ENCODE assay signal across 2 cellular contexts in the genomic region with DNA sequence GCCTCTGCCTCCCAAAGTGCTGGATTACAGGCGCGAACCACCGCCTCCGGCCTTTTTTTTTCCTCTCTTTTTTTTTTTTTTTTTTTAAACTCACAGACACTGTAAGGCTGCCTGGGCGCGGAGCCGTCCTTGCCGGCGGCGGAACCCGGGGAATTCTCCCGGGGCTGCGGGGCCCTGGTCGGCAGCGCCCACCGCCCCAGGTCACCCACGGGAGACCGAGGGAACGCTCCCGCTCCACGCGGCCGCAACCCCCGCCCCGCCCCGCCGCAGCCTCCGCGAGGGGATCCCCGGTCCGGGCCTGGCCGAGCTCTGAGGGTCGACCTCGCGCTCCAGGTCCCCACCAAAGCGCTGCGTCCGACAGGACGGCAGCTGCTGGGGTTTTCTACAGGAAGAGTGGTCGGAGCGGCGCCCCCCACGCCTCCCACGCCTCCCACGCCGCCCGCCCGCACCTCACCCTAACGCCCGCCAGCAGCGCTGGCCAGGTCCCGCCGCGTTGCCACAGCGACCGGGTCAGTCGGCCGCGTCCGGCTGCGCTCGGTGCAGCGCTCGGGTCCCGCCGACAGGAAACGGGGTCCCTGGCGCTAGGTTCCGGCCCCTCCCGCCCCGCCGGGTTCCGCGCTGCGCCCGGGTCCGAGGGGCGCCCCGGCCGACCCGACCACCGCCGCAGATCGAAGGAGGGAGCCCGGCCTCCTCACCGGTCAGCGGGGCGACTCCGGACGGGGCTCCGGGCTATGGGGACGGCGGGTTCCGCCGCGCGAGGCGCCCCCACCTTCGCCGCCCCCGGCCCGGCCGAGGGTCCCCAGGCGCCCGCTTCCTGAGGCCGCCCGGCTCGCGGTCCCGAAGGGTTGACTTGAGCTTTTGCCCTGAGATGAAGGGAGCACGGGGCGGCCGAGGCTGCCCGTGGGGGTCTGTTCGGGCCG.
TF ChIP-seq lines count a peak whose summit lies in the region.

CCDC57 (minus strand) TSS at position 512 of the 920 bp plus-strand sequence. CDS start 10,898 bp downstream, outside the sequence.

TF ChIP-seq in HEK293, 187 proteins besides CTCF, POLR2A, EP300 and RAD21 (continued from another document and continues in another):
- 0 out of 2 replicates have a peak, but pooled peaks have one; percentile 30 for TF ChIP-seq ZNF37A (tag by site-specific recombination; IDR thresholded peaks at IDR 0.05)
- TF ChIP-seq, protein P1, sequence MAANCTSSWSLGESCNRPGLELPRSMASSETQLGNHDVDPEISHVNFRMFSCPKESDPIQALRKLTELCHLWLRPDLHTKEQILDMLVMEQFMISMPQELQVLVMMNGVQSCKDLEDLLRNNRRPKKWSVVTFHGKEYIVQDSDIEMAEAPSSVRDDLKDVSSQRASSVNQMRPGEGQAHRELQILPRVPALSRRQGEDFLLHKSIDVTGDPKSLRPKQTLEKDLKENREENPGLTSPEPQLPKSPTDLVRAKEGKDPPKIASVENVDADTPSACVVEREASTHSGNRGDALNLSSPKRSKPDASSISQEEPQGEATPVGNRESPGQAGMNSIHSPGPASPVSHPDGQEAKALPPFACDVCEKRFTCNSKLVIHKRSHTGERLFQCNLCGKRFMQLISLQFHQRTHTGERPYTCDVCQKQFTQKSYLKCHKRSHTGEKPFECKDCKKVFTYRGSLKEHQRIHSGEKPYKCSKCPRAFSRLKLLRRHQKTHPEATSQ (tag by site-specific recombination; IDR thresholded peaks at IDR 0.05), result no peak
- TF ChIP-seq ZFHX2 (tag by site-specific recombination; conservative IDR thresholded peaks at IDR 0.05), result peak; percentile 97
- TF ChIP-seq ZBTB17 (tag by site-specific recombination; IDR thresholded peaks at IDR 0.05), result no peak
- TF ChIP-seq, protein P2, sequence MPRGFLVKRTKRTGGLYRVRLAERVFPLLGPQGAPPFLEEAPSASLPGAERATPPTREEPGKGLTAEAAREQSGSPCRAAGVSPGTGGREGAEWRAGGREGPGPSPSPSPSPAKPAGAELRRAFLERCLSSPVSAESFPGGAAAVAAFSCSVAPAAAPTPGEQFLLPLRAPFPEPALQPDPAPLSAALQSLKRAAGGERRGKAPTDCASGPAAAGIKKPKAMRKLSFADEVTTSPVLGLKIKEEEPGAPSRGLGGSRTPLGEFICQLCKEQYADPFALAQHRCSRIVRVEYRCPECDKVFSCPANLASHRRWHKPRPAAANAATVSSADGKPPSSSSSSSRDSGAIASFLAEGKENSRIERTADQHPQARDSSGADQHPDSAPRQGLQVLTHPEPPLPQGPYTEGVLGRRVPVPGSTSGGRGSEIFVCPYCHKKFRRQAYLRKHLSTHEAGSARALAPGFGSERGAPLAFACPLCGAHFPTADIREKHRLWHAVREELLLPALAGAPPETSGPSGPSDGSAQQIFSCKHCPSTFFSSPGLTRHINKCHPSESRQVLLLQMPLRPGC (tag by site-specific recombination; IDR thresholded peaks at IDR 0.05), result no peak
- TF ChIP-seq, protein P3, sequence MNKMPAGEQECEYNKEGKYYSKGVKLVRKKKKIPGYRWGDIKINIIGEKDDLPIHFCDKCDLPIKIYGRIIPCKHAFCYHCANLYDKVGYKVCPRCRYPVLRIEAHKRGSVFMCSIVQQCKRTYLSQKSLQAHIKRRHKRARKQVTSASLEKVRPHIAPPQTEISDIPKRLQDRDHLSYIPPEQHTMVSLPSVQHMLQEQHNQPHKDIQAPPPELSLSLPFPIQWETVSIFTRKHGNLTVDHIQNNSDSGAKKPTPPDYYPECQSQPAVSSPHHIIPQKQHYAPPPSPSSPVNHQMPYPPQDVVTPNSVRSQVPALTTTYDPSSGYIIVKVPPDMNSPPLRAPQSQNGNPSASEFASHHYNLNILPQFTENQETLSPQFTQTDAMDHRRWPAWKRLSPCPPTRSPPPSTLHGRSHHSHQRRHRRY (tag by site-specific recombination; IDR thresholded peaks at IDR 0.05), result no peak
- TF ChIP-seq, protein P4, sequence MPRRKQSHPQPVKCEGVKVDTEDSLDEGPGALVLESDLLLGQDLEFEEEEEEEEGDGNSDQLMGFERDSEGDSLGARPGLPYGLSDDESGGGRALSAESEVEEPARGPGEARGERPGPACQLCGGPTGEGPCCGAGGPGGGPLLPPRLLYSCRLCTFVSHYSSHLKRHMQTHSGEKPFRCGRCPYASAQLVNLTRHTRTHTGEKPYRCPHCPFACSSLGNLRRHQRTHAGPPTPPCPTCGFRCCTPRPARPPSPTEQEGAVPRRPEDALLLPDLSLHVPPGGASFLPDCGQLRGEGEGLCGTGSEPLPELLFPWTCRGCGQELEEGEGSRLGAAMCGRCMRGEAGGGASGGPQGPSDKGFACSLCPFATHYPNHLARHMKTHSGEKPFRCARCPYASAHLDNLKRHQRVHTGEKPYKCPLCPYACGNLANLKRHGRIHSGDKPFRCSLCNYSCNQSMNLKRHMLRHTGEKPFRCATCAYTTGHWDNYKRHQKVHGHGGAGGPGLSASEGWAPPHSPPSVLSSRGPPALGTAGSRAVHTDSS (tag by site-specific recombination; IDR thresholded peaks at IDR 0.05), result peak; percentile 23; the same call in 1 of the 2 replicates
- TF ChIP-seq ZSCAN23 (tag by site-specific recombination; IDR thresholded peaks at IDR 0.05), result no peak
- no peak for TF ChIP-seq AEBP2 (tag by site-specific recombination; IDR thresholded peaks at IDR 0.05; ENCODE audit: borderline replicate concordance)
- TF ChIP-seq, protein P5, sequence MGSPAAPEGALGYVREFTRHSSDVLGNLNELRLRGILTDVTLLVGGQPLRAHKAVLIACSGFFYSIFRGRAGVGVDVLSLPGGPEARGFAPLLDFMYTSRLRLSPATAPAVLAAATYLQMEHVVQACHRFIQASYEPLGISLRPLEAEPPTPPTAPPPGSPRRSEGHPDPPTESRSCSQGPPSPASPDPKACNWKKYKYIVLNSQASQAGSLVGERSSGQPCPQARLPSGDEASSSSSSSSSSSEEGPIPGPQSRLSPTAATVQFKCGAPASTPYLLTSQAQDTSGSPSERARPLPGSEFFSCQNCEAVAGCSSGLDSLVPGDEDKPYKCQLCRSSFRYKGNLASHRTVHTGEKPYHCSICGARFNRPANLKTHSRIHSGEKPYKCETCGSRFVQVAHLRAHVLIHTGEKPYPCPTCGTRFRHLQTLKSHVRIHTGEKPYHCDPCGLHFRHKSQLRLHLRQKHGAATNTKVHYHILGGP (tag by site-specific recombination; IDR thresholded peaks at IDR 0.05), result no peak
- no peak for TF ChIP-seq ZNF791 (tag by site-specific recombination; IDR thresholded peaks at IDR 0.05)
- TF ChIP-seq ZNF112 (tag by site-specific recombination; IDR thresholded peaks at IDR 0.05), result no peak
- TF ChIP-seq KLF10 (tag by site-specific recombination; IDR thresholded peaks at IDR 0.05), result no peak; the same call in 1 of the 2 replicates
- TF ChIP-seq ZNF654 (tag by site-specific recombination; IDR thresholded peaks at IDR 0.05; ENCODE audit: low read depth), result no peak
- TF ChIP-seq RBAK (tag by site-specific recombination; IDR thresholded peaks at IDR 0.05), result no peak
- no peak for TF ChIP-seq ZNF837 (tag by site-specific recombination; IDR thresholded peaks at IDR 0.05)
- no peak for TF ChIP-seq ZNF341 (tag by site-specific recombination; IDR thresholded peaks at IDR 0.05; ENCODE audit: low read depth)
- TF ChIP-seq ZNF138 (tag by site-specific recombination; IDR thresholded peaks at IDR 0.05; ENCODE audit: borderline replicate concordance), result no peak
- no peak for TF ChIP-seq OSR2 (tag by site-specific recombination; IDR thresholded peaks at IDR 0.05)

TF ChIP-seq in WTC11, 78 proteins besides CTCF, POLR2A, EP300 and RAD21 (continued from another document and continues in another):
- TF ChIP-seq STAT6 (CRISPR knock-in tag; conservative IDR thresholded peaks at IDR 0.05; ENCODE audit: low read depth) (no peak), ZNF232 (CRISPR knock-in tag; IDR thresholded peaks at IDR 0.05) (no peak), OVOL2 (CRISPR knock-in tag; IDR thresholded peaks at IDR 0.05; ENCODE audit: borderline replicate concordance) (no peak), ZNF671 (CRISPR knock-in tag; IDR thresholded peaks at IDR 0.05) (no peak), JAZF1 (CRISPR knock-in tag; IDR thresholded peaks at IDR 0.05) (no peak), ARID4B (CRISPR knock-in tag; IDR thresholded peaks at IDR 0.05; ENCODE audit: borderline replicate concordance) (no peak; the same call in 1 of the 2 replicates), FOXJ3 (CRISPR knock-in tag; IDR thresholded peaks at IDR 0.05; ENCODE audit: borderline replicate concordance) (no peak), ZNF423 (CRISPR knock-in tag; IDR thresholded peaks at IDR 0.05) (no peak), ZNF219 (CRISPR knock-in tag; IDR thresholded peaks at IDR 0.05; ENCODE audit: borderline replicate concordance) (no peak), GABPB1 (CRISPR knock-in tag; IDR thresholded peaks at IDR 0.05) (peak; percentile 67), PRRX2 (CRISPR knock-in tag; IDR thresholded peaks at IDR 0.05) (no peak), NFATC4 (CRISPR knock-in tag; IDR thresholded peaks at IDR 0.05) (no peak), EMX1 (CRISPR knock-in tag; IDR thresholded peaks at IDR 0.05) (no peak), SP1 (CRISPR knock-in tag; conservative IDR thresholded peaks at IDR 0.05) (peak; percentile 85), CREB1 (CRISPR knock-in tag; IDR thresholded peaks at IDR 0.05) (no peak), ZNF121 (CRISPR knock-in tag; IDR thresholded peaks at IDR 0.05) (no peak)
- TF ChIP-seq, protein P6, sequence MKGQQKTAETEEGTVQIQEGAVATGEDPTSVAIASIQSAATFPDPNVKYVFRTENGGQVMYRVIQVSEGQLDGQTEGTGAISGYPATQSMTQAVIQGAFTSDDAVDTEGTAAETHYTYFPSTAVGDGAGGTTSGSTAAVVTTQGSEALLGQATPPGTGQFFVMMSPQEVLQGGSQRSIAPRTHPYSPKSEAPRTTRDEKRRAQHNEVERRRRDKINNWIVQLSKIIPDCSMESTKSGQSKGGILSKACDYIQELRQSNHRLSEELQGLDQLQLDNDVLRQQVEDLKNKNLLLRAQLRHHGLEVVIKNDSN (CRISPR knock-in tag; IDR thresholded peaks at IDR 0.05), result no peak
- TF ChIP-seq, protein P7, sequence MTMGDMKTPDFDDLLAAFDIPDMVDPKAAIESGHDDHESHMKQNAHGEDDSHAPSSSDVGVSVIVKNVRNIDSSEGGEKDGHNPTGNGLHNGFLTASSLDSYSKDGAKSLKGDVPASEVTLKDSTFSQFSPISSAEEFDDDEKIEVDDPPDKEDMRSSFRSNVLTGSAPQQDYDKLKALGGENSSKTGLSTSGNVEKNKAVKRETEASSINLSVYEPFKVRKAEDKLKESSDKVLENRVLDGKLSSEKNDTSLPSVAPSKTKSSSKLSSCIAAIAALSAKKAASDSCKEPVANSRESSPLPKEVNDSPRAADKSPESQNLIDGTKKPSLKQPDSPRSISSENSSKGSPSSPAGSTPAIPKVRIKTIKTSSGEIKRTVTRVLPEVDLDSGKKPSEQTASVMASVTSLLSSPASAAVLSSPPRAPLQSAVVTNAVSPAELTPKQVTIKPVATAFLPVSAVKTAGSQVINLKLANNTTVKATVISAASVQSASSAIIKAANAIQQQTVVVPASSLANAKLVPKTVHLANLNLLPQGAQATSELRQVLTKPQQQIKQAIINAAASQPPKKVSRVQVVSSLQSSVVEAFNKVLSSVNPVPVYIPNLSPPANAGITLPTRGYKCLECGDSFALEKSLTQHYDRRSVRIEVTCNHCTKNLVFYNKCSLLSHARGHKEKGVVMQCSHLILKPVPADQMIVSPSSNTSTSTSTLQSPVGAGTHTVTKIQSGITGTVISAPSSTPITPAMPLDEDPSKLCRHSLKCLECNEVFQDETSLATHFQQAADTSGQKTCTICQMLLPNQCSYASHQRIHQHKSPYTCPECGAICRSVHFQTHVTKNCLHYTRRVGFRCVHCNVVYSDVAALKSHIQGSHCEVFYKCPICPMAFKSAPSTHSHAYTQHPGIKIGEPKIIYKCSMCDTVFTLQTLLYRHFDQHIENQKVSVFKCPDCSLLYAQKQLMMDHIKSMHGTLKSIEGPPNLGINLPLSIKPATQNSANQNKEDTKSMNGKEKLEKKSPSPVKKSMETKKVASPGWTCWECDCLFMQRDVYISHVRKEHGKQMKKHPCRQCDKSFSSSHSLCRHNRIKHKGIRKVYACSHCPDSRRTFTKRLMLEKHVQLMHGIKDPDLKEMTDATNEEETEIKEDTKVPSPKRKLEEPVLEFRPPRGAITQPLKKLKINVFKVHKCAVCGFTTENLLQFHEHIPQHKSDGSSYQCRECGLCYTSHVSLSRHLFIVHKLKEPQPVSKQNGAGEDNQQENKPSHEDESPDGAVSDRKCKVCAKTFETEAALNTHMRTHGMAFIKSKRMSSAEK (CRISPR knock-in tag; IDR thresholded peaks at IDR 0.05; ENCODE audit: borderline replicate concordance), result no peak
